Comparison of ENCODE assay signal across 10 cellular contexts in genomic region chrX:153691032-153691827, GRCh38. TPM values are rescaled to one million over a fixed set of nuclear protein-coding genes. Genes with fewer than 3 reads are reported as not detected.
DNase-seq lines count a peak whose midpoint lies in the region; ATAC-seq, FAIRE-seq and TF ChIP-seq lines count a peak whose summit lies in the region.
"Not testable (repeated sequence)": the region's sequence is repeated elsewhere in the genome, so short reads cannot be mapped to it uniquely, and the experiment has no call there.
"Had no signal": no experiment of that assay in that cellular context is flagged by ENCODE, and none has a peak within 500 bp of the region (broad histone marks: within the 10 kb centered on the region; RNA-seq: fewer than 3 reads in every experiment).

No MANE protein-coding gene starts in this region.

- not testable (repeated sequence) for H2BK15ac ChIP-seq in neuronal stem cell (ENCODE audit: low read length)

- not testable (repeated sequence) for H3K14ac ChIP-seq in neuronal stem cell (ENCODE audit: low read length)

- not testable (repeated sequence) for TF ChIP-seq RAD21 in K562 (CRISPR knock-in tag; conservative IDR thresholded peaks at IDR 0.05 in 1 of 2, IDR thresholded peaks at IDR 0.05 in 1 of 2); neural cell (conservative IDR thresholded peaks at IDR 0.05)

- H3K27ac Mint-ChIP-seq in CD4-positive, alpha-beta T cell, result not testable (repeated sequence)

- not testable (repeated sequence) for H2BK5ac ChIP-seq in neuronal stem cell (ENCODE audit: low read length)

- H3K9ac ChIP-seq in K562 (ENCODE audit: insufficient read depth in 1 of 2, low read depth in 2 of 2, low read length in 2 of 2), result peak overlapping the region in 1 of 2 experiments; percentile 58; a peak in 2 of 4 replicates
- H3K9ac ChIP-seq in neural cell (ENCODE audit: low read length); neuronal stem cell (ENCODE audit: low read depth, low read length, poor library complexity): not testable (repeated sequence)

- TF ChIP-seq POLR2A in K562 (conservative IDR thresholded peaks at IDR 0.05); gastrocnemius medialis (IDR thresholded peaks at IDR 0.05): not testable (repeated sequence)

- not testable (repeated sequence) for H3K18ac ChIP-seq in neuronal stem cell (ENCODE audit: low read length)

- H2AFZ ChIP-seq in K562 (ENCODE audit: low read depth, low read length); neural cell (ENCODE audit: low read depth, low read length); neuronal stem cell (ENCODE audit: low read length): not testable (repeated sequence)

- H3K4me1 ChIP-seq in K562 (replicated peaks in 1 of 2; ENCODE audit: control insufficient read depth in 2 of 2, insufficient read depth in 2 of 2, low read length in 2 of 2) (peaks cover 11 to 75% of the 10 kb centered on the region in 2 experiments; a peak in 4 of 5 replicates), left ventricle myocardium inferior (peaks cover 27% of the 10 kb centered on the region), gastrocnemius medialis (peaks cover 0 to 53% of the 10 kb centered on the region in 2 donors)
- H3K4me1 ChIP-seq in neuronal stem cell (ENCODE audit: control insufficient read depth in 2 of 2, insufficient read depth in 1 of 2, low read depth in 1 of 2, low read length in 2 of 2), result not testable (repeated sequence)

- H3K9me1 ChIP-seq in K562 (ENCODE audit: control insufficient read depth, insufficient read depth, low read length), result not testable (repeated sequence)

- H3K4me2 ChIP-seq in K562 (ENCODE audit: insufficient read depth, low read length) (peak overlapping the region; percentile 82; the same call in 1 of the 2 replicates), neuronal stem cell (ENCODE audit: insufficient read depth, low read length, poor library complexity, severe bottlenecking) (peak overlapping the region; percentile 25)
- H3K4me2 ChIP-seq in neural cell (ENCODE audit: low read length), result not testable (repeated sequence)

- H2BK12ac ChIP-seq in neuronal stem cell (ENCODE audit: low read length), result not testable (repeated sequence)

- not testable (repeated sequence) for H3K4me3 ChIP-seq in K562
- H3K4me3 ChIP-seq in left ventricle myocardium inferior (peak overlapping the region; percentile 66), neural cell (ENCODE audit: low read length) (peak overlapping the region; percentile 65), neuronal stem cell (ENCODE audit: low read length in 2 of 2) (peak overlapping the region in 1 of 2 donors; percentile 12), gastrocnemius medialis (peak overlapping the region in 1 of 4 donors; percentile 50)

- not testable (repeated sequence) for H3K23ac ChIP-seq in neuronal stem cell (ENCODE audit: low read depth, low read length, poor library complexity)

- not testable (repeated sequence) for H2BK120ac ChIP-seq in neuronal stem cell (ENCODE audit: low read depth, low read length)

- H3F3A ChIP-seq in neural cell (ENCODE audit: insufficient read depth, low read length, poor library complexity, severe bottlenecking), result not testable (repeated sequence)

- H3K4me3 Mint-ChIP-seq in CD4-positive, alpha-beta T cell, result peak overlapping the region; percentile 51

- not testable (repeated sequence) for TF ChIP-seq CTCF in CD4-positive, alpha-beta T cell (IDR thresholded peaks at IDR 0.05); K562 (IDR thresholded peaks at IDR 0.05 in 2 of 3, conservative IDR thresholded peaks at IDR 0.05 in 1 of 3; ENCODE audit: insufficient read depth in 2 of 3, low read depth in 1 of 3, low read length in 3 of 3); left ventricle myocardium inferior (IDR thresholded peaks at IDR 0.05; ENCODE audit: borderline replicate concordance); neural cell (IDR thresholded peaks at IDR 0.05; ENCODE audit: poor library complexity, severe bottlenecking); gastrocnemius medialis (IDR thresholded peaks at IDR 0.05 in 4 of 5, conservative IDR thresholded peaks at IDR 0.05 in 1 of 5)

- H3K36me3 Mint-ChIP-seq in CD4-positive, alpha-beta T cell (ENCODE audit: low read depth), result not testable (repeated sequence)

- H3K9me2 ChIP-seq in neural cell (ENCODE audit: insufficient read depth, low read length), result not testable (repeated sequence)

- POLR2A ChIA-PET in CD4-positive, alpha-beta T cell (lab: Charles Lee), result not testable (repeated sequence)
- POLR2A ChIA-PET in K562 (lab: Yijun Ruan, JAX), result interaction anchor here (0.6 kb wide), 2 partner anchors 47 to 99 kb away, joined by 3 to 4 read pairs; no protein-coding TSS in a partner anchor

- H4K20me1 ChIP-seq in K562 (replicated peaks; ENCODE audit: control insufficient read depth, insufficient read depth, low read length), result peaks cover 13% of the 10 kb centered on the region
- H4K20me1 ChIP-seq in neural cell (ENCODE audit: insufficient read depth), result not testable (repeated sequence)

- H3K36me3 ChIP-seq in K562 (ENCODE audit: control insufficient read depth, insufficient read depth, low read length), result peaks cover 56% of the 10 kb centered on the region; the same call in 1 of the 3 replicates
- H3K36me3 ChIP-seq in left ventricle myocardium inferior; neural cell (ENCODE audit: insufficient read depth, low read length); gastrocnemius medialis: not testable (repeated sequence)
- H3K36me3 ChIP-seq in neuronal stem cell (replicated peaks in 1 of 2; ENCODE audit: control insufficient read depth in 2 of 2, insufficient read depth in 2 of 2, low read length in 2 of 2), result peaks cover 11 to 58% of the 10 kb centered on the region in 2 donors

- CTCF ChIA-PET in CD4-positive, alpha-beta T cell (lab: Charles Lee); K562 (lab: Yijun Ruan, JAX; ENCODE audit: low intra/inter-chr PET ratio): not testable (repeated sequence)

- not testable (repeated sequence) for H4K8ac ChIP-seq in neuronal stem cell (ENCODE audit: low read depth, low read length)

- not testable (repeated sequence) for H3K27me3 ChIP-seq in CD4-positive, alpha-beta T cell (ENCODE audit: control insufficient read depth, insufficient read depth, low read length); K562 (ENCODE audit: control insufficient read depth in 2 of 2, insufficient read depth in 2 of 2, low read length in 2 of 2); left ventricle myocardium inferior (ENCODE audit: low read depth); neural cell (ENCODE audit: insufficient read depth, low read depth, low read length); neuronal stem cell (ENCODE audit: control insufficient read depth in 3 of 3, insufficient read depth in 3 of 3, low read depth in 1 of 3, low read length in 3 of 3); gastrocnemius medialis

- not testable (repeated sequence) for H3K9me3 Mint-ChIP-seq in CD4-positive, alpha-beta T cell

- 75% methylated on average over 3 of the region's 21 CpGs for WGBS in K562 (ENCODE audit: insufficient coverage, low coverage, missing lambda C conversion rate)
- WGBS in neuronal stem cell (ENCODE audit: extremely low coverage in 2 of 2, insufficient read length in 2 of 2, insufficient replicate concordance in 1 of 2), 2 donors, result no CpG with 5 or more reads among the region's 21 CpGs

- not testable (repeated sequence) for H2AK5ac ChIP-seq in neuronal stem cell (ENCODE audit: low read depth, low read length)

- not testable (repeated sequence) for H3K27ac ChIP-seq in CD4-positive, alpha-beta T cell (ENCODE audit: low read depth, low read length); K562 (ENCODE audit: extremely low read depth, low read depth, low read length); neural cell (ENCODE audit: low read length); neuronal stem cell (replicated peaks; ENCODE audit: low read length)
- H3K27ac ChIP-seq in cingulate gyrus (ENCODE audit: low read depth, low read length) (peak overlapping the region; percentile 19), left ventricle myocardium inferior (replicated peaks) (peak overlapping the region; percentile 44), gastrocnemius medialis (peak overlapping the region; percentile 85 to 91 (median 90))

- not testable (repeated sequence) for H3K4ac ChIP-seq in neuronal stem cell (ENCODE audit: low read length)

- not testable (repeated sequence) for ATAC-seq in CD4-positive, alpha-beta T cell (ENCODE audit: poor library complexity); K562; gastrocnemius medialis

- not testable (repeated sequence) for DNase-seq in CD4-positive, alpha-beta T cell; K562 (ENCODE audit: extremely low read depth in 1 of 4, low spot score in 3 of 4); left ventricle myocardium inferior; neuronal stem cell (ENCODE audit: low spot score)
- DNase-seq in islet precursor cell (peak; percentile 30), gastrocnemius medialis (peak in 1 of 2 donors; percentile 12)

- not testable (repeated sequence) for BruUV-seq in K562 (replicated peaks; lab: Mats Ljungman, UMichigan)

- intact Hi-C loops in CD4-positive, alpha-beta T cell (cut with DNase I, micrococcal nuclease); K562 (cut with micrococcal nuclease); left ventricle myocardium inferior (cut with micrococcal nuclease); gastrocnemius medialis (cut with DNase I; ENCODE audit: low total_unique reads): not testable (repeated sequence)

- H3K79me1 ChIP-seq in neuronal stem cell (ENCODE audit: low read depth, low read length), result peaks cover 12% of the 10 kb centered on the region

- not testable (repeated sequence) for TF ChIP-seq EP300 in K562 (IDR thresholded peaks at IDR 0.05; ENCODE audit: low read length); neural cell (conservative IDR thresholded peaks at IDR 0.05; ENCODE audit: poor library complexity, severe bottlenecking)

- peaks cover 37% of the 10 kb centered on the region for H3K79me2 ChIP-seq in K562 (ENCODE audit: control insufficient read depth, insufficient read depth, low read length)
- not testable (repeated sequence) for H3K79me2 ChIP-seq in neural cell (replicated peaks; ENCODE audit: insufficient read depth, low read length)

- not testable (repeated sequence) for H3K4me1 Mint-ChIP-seq in CD4-positive, alpha-beta T cell (ENCODE audit: low read depth)

- FAIRE-seq in K562 (lab: Jason Lieb, UNC), result not testable (repeated sequence)

- H3K9me3 ChIP-seq in CD4-positive, alpha-beta T cell (ENCODE audit: control insufficient read depth, low read length); K562 (replicated peaks; ENCODE audit: control insufficient read depth, insufficient read depth, low read depth, low read length); left ventricle myocardium inferior (replicated peaks); neural cell (ENCODE audit: low read length); neuronal stem cell (replicated peaks in 1 of 2; ENCODE audit: control insufficient read depth in 2 of 2, insufficient read depth in 1 of 2, low read depth in 1 of 2, low read length in 2 of 2); gastrocnemius medialis: not testable (repeated sequence)

- not testable (repeated sequence) for H4K91ac ChIP-seq in neuronal stem cell (ENCODE audit: low read depth, low read length, poor library complexity)

- in situ Hi-C loops in K562 (cut with MboI); gastrocnemius medialis (cut with MboI; ENCODE audit: low sequenced_read_pairs in 4 of 4): not testable (repeated sequence)

- H3K27me3 Mint-ChIP-seq in CD4-positive, alpha-beta T cell, result not testable (repeated sequence)

RNA-seq across cellular contexts. Expression of gene SLC6A8, which starts 3.5 kb away (rescaled TPM):
- under 1 TPM; 0.42 to 0.71 TPM for total RNA-seq in CD4-positive, alpha-beta T cell
- 456 and 1,096 TPM in 2 replicates for total RNA-seq in K562 (2011; cell fraction: chromatin; rRNA removed; ENCODE audit: low replicate concordance)
- total RNA-seq in K562 (2011; cell fraction: nucleolus; rRNA removed), result 646 and 663 TPM in 2 replicates
- total RNA-seq in K562 (2011; cell fraction: nucleoplasm; rRNA removed), result 500 and 510 TPM in 2 replicates
- 29.6 and 45.6 TPM in 2 replicates for total RNA-seq in K562 (2014; rRNA removed)
- total RNA-seq in K562 (2014; rRNA removed; fragmentation: Illumina TruSeq; extraction: Trizol), result 24.7 and 34.3 TPM in 2 replicates
- total RNA-seq in K562 (2015; rRNA removed; fragmentation: Illumina TruSeq; extraction: Trizol), result 30.3 and 31.0 TPM in 2 replicates
- total RNA-seq in K562 (2021), result 122 and 144 TPM in 2 replicates
- 139 and 294 TPM in 2 replicates for polyA plus RNA-seq in K562 (2011; rRNA removed)
- polyA plus RNA-seq in K562 (2011; cell fraction: cytosol; rRNA removed), result 237 and 320 TPM in 2 replicates
- polyA plus RNA-seq in K562 (2011; cell fraction: nucleus; rRNA removed), result 1,046 and 1,667 TPM in 2 replicates
- 94.9 and 162 TPM in 2 replicates for polyA plus RNA-seq in K562 (2012)
- 73.5 and 87.0 TPM in 2 replicates for polyA plus RNA-seq in K562 (2014; fragmentation: Illumina TruSeq; extraction: Trizol)
- 1 to 10 TPM in 1 of 2 experiments, under 1 TPM in 1; 0.68 to 1.7 TPM for polyA plus RNA-seq in K562 (2014; fragmentation: Nextera tagmentation; extraction: Ambion mirVana)
- polyA plus RNA-seq in K562 (2014; rRNA removed), result 76.7 and 77.6 TPM in 2 replicates
- polyA minus RNA-seq in K562 (2011; rRNA and poly(A)+ RNA removed), result 85.5 and 108 TPM in 2 replicates
- polyA minus RNA-seq in K562 (2011; cell fraction: cytosol; rRNA and poly(A)+ RNA removed), result 134 and 269 TPM in 2 replicates
- 124 and 281 TPM in 2 replicates for polyA minus RNA-seq in K562 (2011; cell fraction: nucleus; rRNA and poly(A)+ RNA removed)
- total RNA-seq in left ventricle myocardium inferior, result 229 TPM
- 36.4 and 62.4 TPM in 2 replicates for polyA plus RNA-seq in neural cell
- polyA minus RNA-seq in neural cell, result 37.7 and 42.1 TPM in 2 replicates
- 122 TPM for polyA plus RNA-seq in neuronal stem cell (2013, experiment 1 of 2)
- polyA plus RNA-seq in neuronal stem cell (2013, experiment 2 of 2), result 123 TPM
- total RNA-seq in gastrocnemius medialis, result 10 to 100 TPM; 40.1 to 78.1 (median 45.0) TPM

RNA-seq across cellular contexts. Expression of gene PNCK, which starts 17.6 kb away (rescaled TPM):
- 1 to 10 TPM in 1 of 2 experiments, under 1 TPM in 1; 0.70 to 1.0 TPM for total RNA-seq in CD4-positive, alpha-beta T cell
- 17.5 and 43.4 TPM in 2 replicates for total RNA-seq in K562 (2011; cell fraction: chromatin; rRNA removed; ENCODE audit: low replicate concordance)
- 37.0 TPM in 2 replicates for total RNA-seq in K562 (2011; cell fraction: nucleolus; rRNA removed)
- 18.2 and 26.2 TPM in 2 replicates for total RNA-seq in K562 (2011; cell fraction: nucleoplasm; rRNA removed)
- total RNA-seq in K562 (2014; rRNA removed) (1.3 and 1.4 TPM in 2 replicates), K562 (2014; rRNA removed; fragmentation: Illumina TruSeq; extraction: Trizol) (0.25 and 0.48 TPM in 2 replicates), K562 (2015; rRNA removed; fragmentation: Illumina TruSeq; extraction: Trizol) (0.51 and 0.79 TPM in 2 replicates), K562 (2021) (1.9 and 2.2 TPM in 2 replicates), left ventricle myocardium inferior (6.1 TPM), gastrocnemius medialis (1 to 10 TPM in 1 of 4 donors, under 1 TPM in 1, not detected in 2; 0.98 to 1.6 TPM)
- polyA plus RNA-seq in K562 (2011; rRNA removed) (7.5 and 23.6 TPM in 2 replicates), K562 (2014; fragmentation: Illumina TruSeq; extraction: Trizol) (1.0 and 1.2 TPM in 2 replicates), K562 (2014; fragmentation: Nextera tagmentation; extraction: Ambion mirVana) (under 1 TPM in 1 of 2 experiments, not detected in 1; 0.13 TPM), K562 (2014; rRNA removed) (1.7 and 2.5 TPM in 2 replicates), neural cell (9.5 and 15.0 TPM in 2 replicates)
- 10.0 and 17.5 TPM in 2 replicates for polyA plus RNA-seq in K562 (2011; cell fraction: cytosol; rRNA removed)
- polyA plus RNA-seq in K562 (2011; cell fraction: nucleus; rRNA removed), result 100 and 212 TPM in 2 replicates
- polyA plus RNA-seq in K562 (2012), result 6.0 and 17.0 TPM in 2 replicates
- 3.5 and 6.7 TPM in 2 replicates for polyA minus RNA-seq in K562 (2011; rRNA and poly(A)+ RNA removed)
- 2.9 and 11.2 TPM in 2 replicates for polyA minus RNA-seq in K562 (2011; cell fraction: cytosol; rRNA and poly(A)+ RNA removed)
- 20.6 and 48.3 TPM in 2 replicates for polyA minus RNA-seq in K562 (2011; cell fraction: nucleus; rRNA and poly(A)+ RNA removed)
- polyA minus RNA-seq in neural cell, result 4.1 and 4.4 TPM in 2 replicates
- 20.3 TPM for polyA plus RNA-seq in neuronal stem cell (2013, experiment 1 of 2)
- 20.9 TPM for polyA plus RNA-seq in neuronal stem cell (2013, experiment 2 of 2)
- total RNA-seq: Caco-2 had no signal

RNA-seq across cellular contexts. Expression of gene BCAP31, which starts 33.0 kb away (rescaled TPM):
- 10 to 100 TPM; 42.1 to 43.1 TPM for total RNA-seq in CD4-positive, alpha-beta T cell
- 194 and 313 TPM in 2 replicates for total RNA-seq in K562 (2011; cell fraction: chromatin; rRNA removed; ENCODE audit: low replicate concordance)
- 389 and 398 TPM in 2 replicates for total RNA-seq in K562 (2011; cell fraction: nucleolus; rRNA removed)
- 299 and 322 TPM in 2 replicates for total RNA-seq in K562 (2011; cell fraction: nucleoplasm; rRNA removed)
- total RNA-seq in K562 (2014; rRNA removed), result 156 and 184 TPM in 2 replicates
- 206 and 225 TPM in 2 replicates for total RNA-seq in K562 (2014; rRNA removed; fragmentation: Illumina TruSeq; extraction: Trizol)
- total RNA-seq in K562 (2015; rRNA removed; fragmentation: Illumina TruSeq; extraction: Trizol), result 170 and 173 TPM in 2 replicates
- total RNA-seq in K562 (2021), result 261 and 262 TPM in 2 replicates
- 157 and 186 TPM in 2 replicates for polyA plus RNA-seq in K562 (2011; rRNA removed)
- polyA plus RNA-seq in K562 (2011; cell fraction: cytosol; rRNA removed), result 164 and 227 TPM in 2 replicates
- polyA plus RNA-seq in K562 (2011; cell fraction: nucleus; rRNA removed), result 115 and 116 TPM in 2 replicates
- polyA plus RNA-seq in K562 (2012), result 235 and 441 TPM in 2 replicates
- 188 and 219 TPM in 2 replicates for polyA plus RNA-seq in K562 (2014; fragmentation: Illumina TruSeq; extraction: Trizol)
- polyA plus RNA-seq in K562 (2014; fragmentation: Nextera tagmentation; extraction: Ambion mirVana), result 100 to 1,000 TPM; 562 to 683 TPM
- polyA plus RNA-seq in K562 (2014; rRNA removed), result 175 and 176 TPM in 2 replicates
- polyA minus RNA-seq in K562 (2011; rRNA and poly(A)+ RNA removed), result 177 and 181 TPM in 2 replicates
- 74.4 and 86.4 TPM in 2 replicates for polyA minus RNA-seq in K562 (2011; cell fraction: cytosol; rRNA and poly(A)+ RNA removed)
- polyA minus RNA-seq in K562 (2011; cell fraction: nucleus; rRNA and poly(A)+ RNA removed), result 30.8 and 43.7 TPM in 2 replicates
- total RNA-seq in left ventricle myocardium inferior, result 80.8 TPM
- 154 and 182 TPM in 2 replicates for polyA plus RNA-seq in neural cell
- polyA minus RNA-seq in neural cell, result 86.4 TPM in 2 replicates
- 53.3 TPM for polyA plus RNA-seq in neuronal stem cell (2013, experiment 1 of 2)
- 53.2 TPM for polyA plus RNA-seq in neuronal stem cell (2013, experiment 2 of 2)
- 10 to 100 TPM; 41.5 to 91.9 (median 48.3) TPM for total RNA-seq in gastrocnemius medialis

RNA-seq across cellular contexts. Expression of gene ABCD1, which starts 33.4 kb away (rescaled TPM):
- total RNA-seq in CD4-positive, alpha-beta T cell, result 1 to 10 TPM; 8.6 to 9.2 TPM
- 3.4 and 16.6 TPM in 2 replicates for total RNA-seq in K562 (2011; cell fraction: chromatin; rRNA removed; ENCODE audit: low replicate concordance)
- 12.9 and 17.3 TPM in 2 replicates for total RNA-seq in K562 (2011; cell fraction: nucleolus; rRNA removed)
- total RNA-seq in K562 (2011; cell fraction: nucleoplasm; rRNA removed), result 7.3 TPM in 2 replicates
- total RNA-seq in K562 (2014; rRNA removed) (3.9 and 6.0 TPM in 2 replicates), K562 (2014; rRNA removed; fragmentation: Illumina TruSeq; extraction: Trizol) (0.80 and 1.4 TPM in 2 replicates), K562 (2015; rRNA removed; fragmentation: Illumina TruSeq; extraction: Trizol) (2.8 and 3.1 TPM in 2 replicates), K562 (2021) (6.9 and 7.1 TPM in 2 replicates), left ventricle myocardium inferior (16.0 TPM), gastrocnemius medialis (10 to 100 TPM; 19.9 to 54.6 (median 34.5) TPM)
- polyA plus RNA-seq in K562 (2011; rRNA removed) (1.6 and 3.8 TPM in 2 replicates), K562 (2014; fragmentation: Illumina TruSeq; extraction: Trizol) (2.2 and 3.5 TPM in 2 replicates), K562 (2014; fragmentation: Nextera tagmentation; extraction: Ambion mirVana) (under 1 TPM; 0.07 to 0.18 TPM), K562 (2014; rRNA removed) (3.8 and 5.2 TPM in 2 replicates), neural cell (3.2 and 3.6 TPM in 2 replicates)
- polyA plus RNA-seq in K562 (2011; cell fraction: cytosol; rRNA removed), result 2.8 and 5.5 TPM in 2 replicates
- 8.7 and 16.4 TPM in 2 replicates for polyA plus RNA-seq in K562 (2011; cell fraction: nucleus; rRNA removed)
- 6.3 and 9.6 TPM in 2 replicates for polyA plus RNA-seq in K562 (2012)
- polyA minus RNA-seq in K562 (2011; rRNA and poly(A)+ RNA removed), result 1.8 and 2.6 TPM in 2 replicates
- polyA minus RNA-seq in K562 (2011; cell fraction: cytosol; rRNA and poly(A)+ RNA removed), result 4.3 and 4.4 TPM in 2 replicates
- polyA minus RNA-seq in K562 (2011; cell fraction: nucleus; rRNA and poly(A)+ RNA removed), result 7.9 and 8.4 TPM in 2 replicates
- polyA minus RNA-seq in neural cell, result 8.6 and 10.2 TPM in 2 replicates
- polyA plus RNA-seq in neuronal stem cell (2013, experiment 1 of 2), result 4.4 TPM
- polyA plus RNA-seq in neuronal stem cell (2013, experiment 2 of 2), result 4.2 TPM

RNA-seq across cellular contexts. Expression of gene DUSP9, which starts 44.2 kb away (rescaled TPM):
- total RNA-seq in CD4-positive, alpha-beta T cell, result not detected
- total RNA-seq in K562 (2011; cell fraction: chromatin; rRNA removed; ENCODE audit: low replicate concordance), result 2.3 and 6.4 TPM in 2 replicates
- total RNA-seq in K562 (2011; cell fraction: nucleolus; rRNA removed), result 6.8 and 7.3 TPM in 2 replicates
- total RNA-seq in K562 (2011; cell fraction: nucleoplasm; rRNA removed), result 3.4 and 3.9 TPM in 2 replicates
- total RNA-seq in K562 (2014; rRNA removed) (10.6 and 17.8 TPM in 2 replicates), K562 (2014; rRNA removed; fragmentation: Illumina TruSeq; extraction: Trizol) (2.5 and 3.2 TPM in 2 replicates), K562 (2015; rRNA removed; fragmentation: Illumina TruSeq; extraction: Trizol) (4.6 and 5.2 TPM in 2 replicates), K562 (2021) (13.0 and 14.1 TPM in 2 replicates), left ventricle myocardium inferior (not detected), gastrocnemius medialis (not detected)
- polyA plus RNA-seq in K562 (2011; rRNA removed) (8.8 and 20.5 TPM in 2 replicates), K562 (2014; fragmentation: Illumina TruSeq; extraction: Trizol) (5.5 and 7.1 TPM in 2 replicates), K562 (2014; fragmentation: Nextera tagmentation; extraction: Ambion mirVana) (under 1 TPM; 0.11 to 0.31 TPM), K562 (2014; rRNA removed) (8.4 and 9.2 TPM in 2 replicates), neural cell (0.94 and 3.2 TPM in 2 replicates)
- polyA plus RNA-seq in K562 (2011; cell fraction: cytosol; rRNA removed), result 22.4 and 26.1 TPM in 2 replicates
- polyA plus RNA-seq in K562 (2011; cell fraction: nucleus; rRNA removed), result 11.9 and 18.7 TPM in 2 replicates
- polyA plus RNA-seq in K562 (2012), result 7.4 and 10.8 TPM in 2 replicates
- 5.2 and 5.5 TPM in 2 replicates for polyA minus RNA-seq in K562 (2011; rRNA and poly(A)+ RNA removed)
- polyA minus RNA-seq in K562 (2011; cell fraction: cytosol; rRNA and poly(A)+ RNA removed), result 7.3 and 20.2 TPM in 2 replicates
- 2.7 and 6.7 TPM in 2 replicates for polyA minus RNA-seq in K562 (2011; cell fraction: nucleus; rRNA and poly(A)+ RNA removed)
- 0.73 and 0.93 TPM in 2 replicates for polyA minus RNA-seq in neural cell
- polyA plus RNA-seq in neuronal stem cell (2013, experiment 1 of 2), result 1.5 TPM
- 1.4 TPM for polyA plus RNA-seq in neuronal stem cell (2013, experiment 2 of 2)
- total RNA-seq: CD8-positive, alpha-beta T cell had no signal

Comparison
In these comparisons a context has a peak if more than half of its experiments do, and no peak if none do; other contexts are left out.
1. RNA of gene SLC6A8, which starts 3.5 kb away (total RNA-seq): 229 TPM in left ventricle myocardium inferior (single experiment), 40.1 to 78.1 TPM in gastrocnemius medialis and 24.7 to 1,096 TPM in K562; 0.42 to 0.71 TPM in CD4-positive, alpha-beta T cell; every median in the first group is over 10 times any median in the second.